23 cellular contexts compared by ENCODE assay signal in genomic region chr18:8791171-8791651, GRCh38.
DNase-seq lines count a peak whose midpoint lies in the region; ATAC-seq and TF ChIP-seq lines count a peak whose summit lies in the region.
"Had no signal": no experiment of that assay in that cellular context is flagged by ENCODE, and none has a peak within 500 bp of the region (broad histone marks: within the 10 kb centered on the region; RNA-seq: fewer than 3 reads in every experiment).

No MANE protein-coding gene starts in this region.

- no peak overlapping the region; the same call in 1 of the 2 replicates for H3K4me3 Mint-ChIP-seq in HFFc6
- H3K4me3 Mint-ChIP-seq: activated CD8-positive, alpha-beta T cell treated with anti-CD3 and anti-CD28 coated beads, Interleukin-2, amount 10 ng/mL, durations not matched to agents 7 days and 5 days; activated T-cell treated with anti-CD3 and anti-CD28 coated beads, Interleukin-2, amount 50 U/mL, for 4 hours; T-helper 2 cell treated with Interferon-gamma antibody and Interleukin-4, amounts not matched to agents 5 μg/mL and 100 μg/mL, for 36 hours had no signal

- H3K4me2 ChIP-seq in BLaER1, result peak overlapping the region; percentile 96
- H3K4me2 ChIP-seq: A549, PC-9 had no signal

- H3K4me1 ChIP-seq in BLaER1, result peaks cover 84% of the 10 kb centered on the region
- H3K4me1 ChIP-seq: SJCRH30 had no signal

- peaks cover 7% of the 10 kb centered on the region for H3K27me3 Mint-ChIP-seq in HFFc6 (ENCODE audit: insufficient read depth)

- H3K27me3 ChIP-seq in BLaER1, result no peaks in the 10 kb centered on the region
- H3K27me3 ChIP-seq: foreskin keratinocyte, SJCRH30 had no signal

- H3K36me3 Mint-ChIP-seq in HFFc6 (ENCODE audit: low read depth), result peaks cover 71% of the 10 kb centered on the region
- H3K36me3 Mint-ChIP-seq: activated naive CD4-positive, alpha-beta T cell treated with anti-CD3 and anti-CD28 coated beads, Interleukin-2, amount 50 U/mL, for 72 hours had no signal

- H3K36me3 ChIP-seq in BLaER1, result peaks cover 81% of the 10 kb centered on the region
- H3K36me3 ChIP-seq: SJCRH30 had no signal

- H3K27ac ChIP-seq in BLaER1, result peak overlapping the region; percentile 99
- H3K27ac ChIP-seq: C4-2B, foreskin keratinocyte, PC-9, SJCRH30 had no signal

- H3K4me1 Mint-ChIP-seq in HFFc6 (ENCODE audit: low read depth), result peaks cover 66% of the 10 kb centered on the region

- no peaks in the 10 kb centered on the region for H3K9me3 Mint-ChIP-seq in HFFc6
- H3K9me3 Mint-ChIP-seq: activated naive CD4-positive, alpha-beta T cell treated with anti-CD3 and anti-CD28 coated beads, Interleukin-2, amount 50 U/mL, for 72 hours; activated T-cell treated with anti-CD3 and anti-CD28 coated beads, Interleukin-2, amount 50 U/mL, for 4 hours; T-helper 2 cell treated with Interferon-gamma antibody and Interleukin-4, amounts not matched to agents 5 μg/mL and 100 μg/mL, for 36 hours had no signal

- peaks cover 99% of the 10 kb centered on the region for H4K20me1 ChIP-seq in BLaER1

- H3K4me3 ChIP-seq in BLaER1, result peak overlapping the region; percentile 92
- H3K4me3 ChIP-seq: A549, PC-9, SJCRH30 had no signal

- ATAC-seq in GM21717 (IDR thresholded peaks at IDR 0.05; ENCODE audit: unreplicated experiment), result no peak
- ATAC-seq in GM18498 (IDR thresholded peaks at IDR 0.05; ENCODE audit: unreplicated experiment), result no peak
- ATAC-seq in left ventricle myocardium superior, result no peak
- ATAC-seq: A549; activated CD8-positive, alpha-beta T cell treated with anti-CD3 and anti-CD28 coated beads, Interleukin-2, amount 10 ng/mL, durations not matched to agents 7 days and 5 days; activated naive CD4-positive, alpha-beta T cell treated with anti-CD3 and anti-CD28 coated beads, Interleukin-2, amount 50 U/mL, for 72 hours; activated T-cell treated with anti-CD3 and anti-CD28 coated beads, Interleukin-2, amount 50 U/mL, for 4 hours; foreskin keratinocyte had no signal

- H3K9ac ChIP-seq in BLaER1, result peak overlapping the region; percentile 99

- peak overlapping the region; percentile 76 for H3K27ac Mint-ChIP-seq in HFFc6
- H3K27ac Mint-ChIP-seq: activated CD8-positive, alpha-beta T cell treated with anti-CD3 and anti-CD28 coated beads, Interleukin-2, amount 10 ng/mL, durations not matched to agents 7 days and 5 days; activated naive CD4-positive, alpha-beta T cell treated with anti-CD3 and anti-CD28 coated beads, Interleukin-2, amount 50 U/mL, for 72 hours; T-helper 2 cell treated with Interferon-gamma antibody and Interleukin-4, amounts not matched to agents 5 μg/mL and 100 μg/mL, for 36 hours had no signal

- no peak for TF ChIP-seq CTCF in HFFc6 (IDR thresholded peaks at IDR 0.05)

- H3K9me3 ChIP-seq in BLaER1, result no peaks in the 10 kb centered on the region
- H3K9me3 ChIP-seq: A549, SJCRH30 had no signal

- intact Hi-C loops in left ventricle myocardium superior (cut with micrococcal nuclease), result no loop called here

- DNase-seq in HFFc6 (peak; percentile 27), dedifferentiated amniotic fluid mesenchymal stem cell (ENCODE audit: extremely low spot score) (peak; percentile 35), iris pigment epithelial cell (ENCODE audit: low read depth) (peak; percentile 40), left ventricle myocardium superior (no peak), NCI-H2081 treated with DMSO at 0.1 percent for 48 hours (lab: John Stamatoyannopoulos, UW) (no peak)
- DNase-seq: activated CD8-positive, alpha-beta T cell treated with anti-CD3 and anti-CD28 coated beads, Interleukin-2, amount 10 ng/mL, durations not matched to agents 7 days and 5 days; activated T-cell treated with anti-CD3 and anti-CD28 coated beads, Interleukin-2, amount 50 U/mL, for 4 hours; kidney glomerular epithelial cell; NCI-H1105 treated with DMSO at 0.1 percent for 48 hours; NCI-H774; PC-9; SJCRH30; stimulated activated CD4-positive, alpha-beta T cell treated with anti-CD3 and anti-CD28 coated beads, Interleukin-12 subunit alpha, Interleukin-12 subunit beta, amount 100 ng/mL, for 4 hours; stimulated activated CD8-positive, alpha-beta memory T cell treated with anti-CD3 and anti-CD28 coated beads, Interleukin-4, amount 100 ng/mL, for 48 hours; substantia nigra had no signal

Comparison
In these comparisons a context has a peak if more than half of its experiments do, and no peak if none do; other contexts are left out.
1. DNase-seq: peak in HFFc6 (single experiment), dedifferentiated amniotic fluid mesenchymal stem cell (single experiment) and iris pigment epithelial cell (single experiment); none in left ventricle myocardium superior (single experiment) and NCI-H2081 treated with DMSO at 0.1 percent for 48 hours (single experiment).